ENCODE assay signal across 31 cellular contexts in genomic region chr4:123889376-123889945, GRCh38.
DNase-seq lines count a peak whose midpoint lies in the region; TF ChIP-seq lines count a peak whose summit lies in the region.
"Had no signal": no experiment of that assay in that cellular context is flagged by ENCODE, and none has a peak within 500 bp of the region (broad histone marks: within the 10 kb centered on the region; RNA-seq: fewer than 3 reads in every experiment).

No MANE protein-coding gene starts in this region.

- H3K36me3 ChIP-seq in mammary epithelial cell (ENCODE audit: insufficient read depth, low read length) (no peaks in the 10 kb centered on the region), breast epithelium (no peaks in the 10 kb centered on the region), urinary bladder (ENCODE audit: insufficient read depth) (no peaks in the 10 kb centered on the region)
- H3K36me3 ChIP-seq: adrenal gland, heart left ventricle, thyroid gland had no signal

- in situ Hi-C loops in mammary epithelial cell (cut with MboI; ENCODE audit: low sequenced_read_pairs in 2 of 2), result no loop called here

- H2AFZ ChIP-seq in mammary epithelial cell (ENCODE audit: low read depth, low read length), result no peak overlapping the region

- TF ChIP-seq CTCF in mammary epithelial cell (conservative IDR thresholded peaks at IDR 0.05 in 1 of 2, IDR thresholded peaks at IDR 0.05 in 1 of 2; ENCODE audit: extremely low read depth in 1 of 2, insufficient read depth in 1 of 2, low read depth in 1 of 2, low read length in 2 of 2) (no peak), breast epithelium (IDR thresholded peaks at IDR 0.05) (no peak), cardiac fibroblast (IDR thresholded peaks at IDR 0.05; ENCODE audit: low read depth, low read length) (no peak), foreskin fibroblast (IDR thresholded peaks at IDR 0.05; ENCODE audit: low read depth, low read length) (no peak)

- DNase-seq in mammary epithelial cell (peak; percentile 39), breast epithelium (ENCODE audit: low spot score in 2 of 2) (no peak), cardiac fibroblast (ENCODE audit: low read depth in 2 of 2) (peak; percentile 21 to 93), foreskin fibroblast (peak; percentile 34 to 60), DMS79 treated with DMSO at 0.1 percent for 48 hours (lab: John Stamatoyannopoulos, UW) (no peak), NCI-H128 (lab: John Stamatoyannopoulos, UW; ENCODE audit: unreplicated experiment) (no peak)
- no peak for DNase-seq in activated T-helper 2 cell treated with anti-CD3 and anti-CD28 coated beads, Interferon-gamma antibody, Interleukin-2, Interleukin-4, amounts not matched to agents 10 μg/mL and 5 μg/mL and 100 μg/mL, durations not matched to agents 14 hours and 24 hours and 36 hours (ENCODE audit: low spot score)
- DNase-seq: activated CD4-positive, alpha-beta T cell treated with anti-CD3 and anti-CD28 coated beads for 1 hour; activated CD8-positive, alpha-beta T cell treated with anti-CD3 and anti-CD28 coated beads, Interleukin-2, amount 10 ng/mL, durations not matched to agents 7 days and 5 days; activated T-cell treated with anti-CD3 and anti-CD28 coated beads, Interleukin-2, amount 50 U/mL, for 1 hour; adrenal gland; caudate nucleus; CD4-positive, alpha-beta memory T cell; DMS 273 treated with DMSO at 0.1 percent for 48 hours; erythroblast; GF-D8; heart left ventricle; immature natural killer cell; NCI-H1105; NCI-H2081 treated with DMSO at 0.1 percent for 48 hours; NCI-H82; nucleus accumbens; OCI-M1; retina; stimulated activated CD4-positive, alpha-beta T cell treated with anti-CD3 and anti-CD28 coated beads, Interleukin-12 subunit alpha, Interleukin-12 subunit beta, amount 100 ng/mL, for 4 hours; stimulated activated CD4-positive, alpha-beta T cell treated with anti-CD3 and anti-CD28 coated beads, Interleukin-4, amount 100 ng/mL, for 4 hours; stimulated activated naive CD8-positive, alpha-beta T cell treated with anti-CD3 and anti-CD28 coated beads, Interleukin-15, Interleukin-2, amounts not matched to agents 100 U/mL and 50 U/mL, for 24 hours; thyroid gland had no signal

- CTCF ChIA-PET in mammary epithelial cell (lab: Charles Lee; ENCODE audit: low non-redundant PET), result no interaction called here

- H3K4me3 ChIP-seq in mammary epithelial cell (replicated peaks in 1 of 3; ENCODE audit: insufficient read depth in 1 of 3, low read depth in 2 of 3, low read length in 3 of 3) (no peak overlapping the region), breast epithelium (no peak overlapping the region), cardiac fibroblast (replicated peaks in 1 of 2; ENCODE audit: low read depth in 2 of 2, low read length in 2 of 2) (no peak overlapping the region), foreskin fibroblast (ENCODE audit: low read depth in 1 of 2, low read length in 2 of 2) (no peak overlapping the region), urinary bladder (ENCODE audit: low read depth, low read length) (no peak overlapping the region)
- H3K4me3 ChIP-seq: adrenal gland, heart left ventricle, lung, thyroid gland had no signal

- TF ChIP-seq POLR2A in breast epithelium (IDR thresholded peaks at IDR 0.05), result no peak

- H3K4me3 Mint-ChIP-seq in activated T-helper 2 cell treated with anti-CD3 and anti-CD28 coated beads, Interferon-gamma antibody, Interleukin-2, Interleukin-4, amounts not matched to agents 10 μg/mL and 5 μg/mL and 100 μg/mL, durations not matched to agents 14 hours and 24 hours and 36 hours (ENCODE audit: low read depth), result no peak overlapping the region
- H3K4me3 Mint-ChIP-seq: activated CD8-positive, alpha-beta T cell treated with anti-CD3 and anti-CD28 coated beads, Interleukin-2, amount 10 ng/mL, durations not matched to agents 7 days and 5 days; CD4-positive, alpha-beta memory T cell; immature natural killer cell had no signal

- no peaks in the 10 kb centered on the region for H3K9me3 Mint-ChIP-seq in activated T-helper 2 cell treated with anti-CD3 and anti-CD28 coated beads, Interferon-gamma antibody, Interleukin-2, Interleukin-4, amounts not matched to agents 10 μg/mL and 5 μg/mL and 100 μg/mL, durations not matched to agents 14 hours and 24 hours and 36 hours

- intact Hi-C loops in mammary epithelial cell (cut with micrococcal nuclease), result no loop called here
- intact Hi-C loops in breast epithelium (cut with DNase I; ENCODE audit: low total_unique reads), result no loop called here
- intact Hi-C loops in activated T-helper 2 cell treated with anti-CD3 and anti-CD28 coated beads, Interferon-gamma antibody, Interleukin-2, Interleukin-4, amounts not matched to agents 10 μg/mL and 5 μg/mL and 100 μg/mL, durations not matched to agents 14 hours and 24 hours and 36 hours (cut with micrococcal nuclease), result no loop called here

- no peak overlapping the region for H3K27ac Mint-ChIP-seq in activated T-helper 2 cell treated with anti-CD3 and anti-CD28 coated beads, Interferon-gamma antibody, Interleukin-2, Interleukin-4, amounts not matched to agents 10 μg/mL and 5 μg/mL and 100 μg/mL, durations not matched to agents 14 hours and 24 hours and 36 hours
- H3K27ac Mint-ChIP-seq: activated CD8-positive, alpha-beta T cell treated with anti-CD3 and anti-CD28 coated beads, Interleukin-2, amount 10 ng/mL, durations not matched to agents 7 days and 5 days; CD4-positive, alpha-beta memory T cell; immature natural killer cell had no signal

- H3K4me1 Mint-ChIP-seq in activated T-helper 2 cell treated with anti-CD3 and anti-CD28 coated beads, Interferon-gamma antibody, Interleukin-2, Interleukin-4, amounts not matched to agents 10 μg/mL and 5 μg/mL and 100 μg/mL, durations not matched to agents 14 hours and 24 hours and 36 hours (ENCODE audit: low read depth), result no peaks in the 10 kb centered on the region
- H3K4me1 Mint-ChIP-seq: CD4-positive, alpha-beta memory T cell; immature natural killer cell had no signal

- H3K36me3 Mint-ChIP-seq in activated T-helper 2 cell treated with anti-CD3 and anti-CD28 coated beads, Interferon-gamma antibody, Interleukin-2, Interleukin-4, amounts not matched to agents 10 μg/mL and 5 μg/mL and 100 μg/mL, durations not matched to agents 14 hours and 24 hours and 36 hours (ENCODE audit: low read depth), result no peaks in the 10 kb centered on the region
- H3K36me3 Mint-ChIP-seq: CD4-positive, alpha-beta memory T cell; immature natural killer cell had no signal

- 10% methylated on average over 1 of the region's 1 CpG for WGBS in mammary epithelial cell (ENCODE audit: low coverage, missing lambda C conversion rate)
- WGBS in urinary bladder, result 74% methylated on average over 1 of the region's 1 CpG

- H3K27ac ChIP-seq in mammary epithelial cell (ENCODE audit: insufficient read depth, low read depth, low read length) (no peak overlapping the region), breast epithelium (peak overlapping the region in 1 of 2 donors; percentile 16), urinary bladder (ENCODE audit: low read depth) (peak overlapping the region; percentile 50)
- H3K27ac ChIP-seq: 22Rv1, adrenal gland, thyroid gland had no signal

- no peaks in the 10 kb centered on the region for H3K79me2 ChIP-seq in mammary epithelial cell (ENCODE audit: insufficient read depth, low read length)

- H3K27me3 ChIP-seq in mammary epithelial cell (ENCODE audit: insufficient read depth, low read length) (no peaks in the 10 kb centered on the region), breast epithelium (no peaks in the 10 kb centered on the region)
- H3K27me3 ChIP-seq: adrenal gland, heart left ventricle, thyroid gland had no signal

- no peaks in the 10 kb centered on the region for H3K27me3 Mint-ChIP-seq in activated T-helper 2 cell treated with anti-CD3 and anti-CD28 coated beads, Interferon-gamma antibody, Interleukin-2, Interleukin-4, amounts not matched to agents 10 μg/mL and 5 μg/mL and 100 μg/mL, durations not matched to agents 14 hours and 24 hours and 36 hours (ENCODE audit: low read depth)
- H3K27me3 Mint-ChIP-seq: CD4-positive, alpha-beta memory T cell had no signal

- BruUV-seq in mammary epithelial cell (replicated peaks; lab: Mats Ljungman, UMichigan), result no TSS peak

- no peaks in the 10 kb centered on the region for H4K20me1 ChIP-seq in mammary epithelial cell (ENCODE audit: insufficient read depth, low read length)

- H3K9me3 ChIP-seq in mammary epithelial cell (replicated peaks; ENCODE audit: insufficient read depth, low read length) (no peaks in the 10 kb centered on the region), breast epithelium (no peaks in the 10 kb centered on the region)
- H3K9me3 ChIP-seq: adrenal gland, thyroid gland had no signal

- dilution Hi-C loops in mammary epithelial cell (cut with HindIII; ENCODE audit: low sequenced_read_pairs), result no loop called here

- H3K4me2 ChIP-seq in mammary epithelial cell (ENCODE audit: insufficient read depth, low read depth, low read length), result no peak overlapping the region

- H3K9ac ChIP-seq in mammary epithelial cell (ENCODE audit: insufficient read depth, low read length), result no peak overlapping the region

- H3K4me1 ChIP-seq in mammary epithelial cell (ENCODE audit: insufficient read depth, low read length), result no peaks in the 10 kb centered on the region
- H3K4me1 ChIP-seq in breast epithelium, result no peaks in the 10 kb centered on the region
- H3K4me1 ChIP-seq in urinary bladder (ENCODE audit: insufficient read depth), result no peaks in the 10 kb centered on the region

Comparison
In these comparisons a context has a peak if more than half of its experiments do, and no peak if none do; other contexts are left out.
1. DNase-seq: peak in mammary epithelial cell (single experiment), cardiac fibroblast (2 of 2) and foreskin fibroblast (2 of 2); none in breast epithelium (0 of 2), DMS79 treated with DMSO at 0.1 percent for 48 hours (single experiment), activated T-helper 2 cell treated with anti-CD3 and anti-CD28 coated beads, Interferon-gamma antibody, Interleukin-2, Interleukin-4, amounts not matched to agents 10 μg/mL and 5 μg/mL and 100 μg/mL, durations not matched to agents 14 hours and 24 hours and 36 hours (single experiment) and NCI-H128 (single experiment).